ENCODE assay signal across 8 cellular contexts in the genomic region with DNA sequence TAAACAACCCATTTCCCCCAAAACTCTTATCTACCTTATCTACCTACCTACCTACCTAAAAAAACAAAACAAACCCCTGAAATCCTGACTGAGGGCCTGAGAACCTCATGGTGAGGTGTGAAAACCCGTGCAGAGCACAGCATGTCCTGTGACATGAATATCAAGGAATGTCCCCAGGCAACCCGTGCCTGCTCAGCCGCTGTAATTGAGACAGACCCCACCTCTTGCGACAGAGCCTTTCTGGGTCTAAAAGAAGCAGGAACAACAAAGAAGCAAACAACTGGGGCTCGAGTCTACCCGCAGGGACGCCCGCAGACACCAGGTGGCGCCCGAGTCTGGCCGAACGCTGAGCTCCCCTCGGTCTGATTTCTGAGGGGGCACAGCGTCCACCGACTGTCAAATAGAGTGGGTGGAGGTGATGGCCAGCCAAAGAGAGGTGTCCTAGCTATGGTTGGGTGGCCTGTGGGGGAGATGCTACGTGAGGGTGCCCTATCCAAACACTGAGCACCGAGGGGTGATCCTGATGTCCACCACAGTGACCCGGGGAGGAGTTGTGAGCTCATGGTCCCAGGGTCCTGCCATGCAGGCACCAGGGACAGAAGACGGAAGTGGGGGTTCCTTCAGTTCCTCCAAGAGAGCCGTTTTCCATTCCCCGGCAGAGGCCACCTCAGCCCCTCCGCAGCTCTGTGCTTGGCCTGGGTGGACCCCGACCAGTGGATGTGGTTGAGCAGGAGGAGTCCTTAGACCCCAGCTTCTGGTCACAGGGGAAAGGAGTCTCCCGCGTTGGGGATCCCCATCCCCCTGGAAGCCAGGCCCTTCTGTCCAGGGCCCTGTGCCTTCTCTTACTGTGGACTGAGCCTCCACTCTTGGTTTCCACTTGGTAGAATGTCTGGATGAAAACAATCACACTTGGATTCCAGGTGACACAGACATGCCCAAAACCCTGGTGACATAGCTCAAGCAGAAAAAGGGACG.
A peak's percentile ranks its signal among the peaks of the same experiment; 100 is the strongest.
DNase-seq lines count a peak whose midpoint lies in the region; ATAC-seq and TF ChIP-seq lines count a peak whose summit lies in the region.

No MANE protein-coding gene starts in this region.

- DNase-seq in HuH-7 (ENCODE audit: low spot score) (peak; percentile 65), SHP77 (lab: John Stamatoyannopoulos, UW) (peak; percentile 29 to 30), fibroblast of the aortic adventitia (ENCODE audit: low read depth) (peak; percentile 67)
- DNase-seq in activated T-helper 1 cell treated with anti-CD3 and anti-CD28 coated beads, Interleukin-2, amount 50 U/mL, for 16 hours (ENCODE audit: low read depth in 1 of 2, low spot score in 1 of 2), result peak; percentile 56 to 59
- DNase-seq in stimulated activated naive CD8-positive, alpha-beta T cell treated with anti-CD3 and anti-CD28 coated beads, Interleukin-15, amount 100 ng/mL, for 72 hours, result peak; percentile 77 to 80

- H3K27me3 Mint-ChIP-seq in stimulated activated naive CD8-positive, alpha-beta T cell treated with anti-CD3 and anti-CD28 coated beads, Interleukin-15, amount 100 ng/mL, for 72 hours, result peaks cover 25% of the 10 kb centered on the region

- H3K27ac Mint-ChIP-seq in stimulated activated naive CD8-positive, alpha-beta T cell treated with anti-CD3 and anti-CD28 coated beads, Interleukin-15, amount 100 ng/mL, for 72 hours, result peak overlapping the region; percentile 94 to 97

- peak overlapping the region; percentile 72 to 85 for H3K4me3 Mint-ChIP-seq in stimulated activated naive CD8-positive, alpha-beta T cell treated with anti-CD3 and anti-CD28 coated beads, Interleukin-15, amount 100 ng/mL, for 72 hours

- H3K9me3 Mint-ChIP-seq in stimulated activated naive CD8-positive, alpha-beta T cell treated with anti-CD3 and anti-CD28 coated beads, Interleukin-15, amount 100 ng/mL, for 72 hours, result peaks cover 6 to 7% of the 10 kb centered on the region in 2 donors

- peak; percentile 82 for ATAC-seq in stimulated activated naive CD8-positive, alpha-beta T cell treated with anti-CD3 and anti-CD28 coated beads, Interleukin-15, amount 100 ng/mL, for 72 hours
- ATAC-seq in HG03342 (IDR thresholded peaks at IDR 0.05; ENCODE audit: unreplicated experiment), result no peak

- H2AFZ ChIP-seq in neuron (ENCODE audit: low read depth, low read length), result peak overlapping the region; percentile 33

- H3K4me1 ChIP-seq in neuron (ENCODE audit: insufficient read depth, low read length), result peaks cover 7% of the 10 kb centered on the region

- H3K36me3 ChIP-seq in neuron (ENCODE audit: insufficient read depth, low read length), result no peaks in the 10 kb centered on the region

- no peak overlapping the region for H3K4me3 ChIP-seq in GM12875 (ENCODE audit: low read depth, low read length)
- no peak overlapping the region for H3K4me3 ChIP-seq in fibroblast of the aortic adventitia (ENCODE audit: low read depth, low read length)
- no peak overlapping the region for H3K4me3 ChIP-seq in neuron (ENCODE audit: low read length)

- TF ChIP-seq CTCF in GM12875 (IDR thresholded peaks at IDR 0.05; ENCODE audit: borderline replicate concordance, insufficient read depth, low read depth, low read length) (peak; percentile 93), fibroblast of the aortic adventitia (IDR thresholded peaks at IDR 0.05; ENCODE audit: insufficient read depth, low read length) (peak; percentile 98)

- H3K4me1 Mint-ChIP-seq in stimulated activated naive CD8-positive, alpha-beta T cell treated with anti-CD3 and anti-CD28 coated beads, Interleukin-15, amount 100 ng/mL, for 72 hours, result peaks cover 20% of the 10 kb centered on the region

- H3K9me3 ChIP-seq in neuron (ENCODE audit: low read length), result no peaks in the 10 kb centered on the region

- no peaks in the 10 kb centered on the region for H3K27me3 ChIP-seq in neuron (ENCODE audit: insufficient read depth, low read length)
